Comparison of ENCODE assay signal across 20 cellular contexts in genomic region chr9:4335631-4336030, GRCh38. TPM values are rescaled to one million over a fixed set of nuclear protein-coding genes. Genes with fewer than 3 reads are reported as not detected.
DNase-seq lines count a peak whose midpoint lies in the region; ATAC-seq and TF ChIP-seq lines count a peak whose summit lies in the region.
"Had no signal": no experiment of that assay in that cellular context is flagged by ENCODE, and none has a peak within 500 bp of the region (broad histone marks: within the 10 kb centered on the region; RNA-seq: fewer than 3 reads in every experiment).

No MANE protein-coding gene starts in this region.

- peaks cover 7% of the 10 kb centered on the region for H3K36me3 Mint-ChIP-seq in Calu3 (ENCODE audit: insufficient read depth, unreplicated experiment)
- H3K36me3 Mint-ChIP-seq: IgD-negative memory B cell had no signal

- H3K4me3 ChIP-seq in body of pancreas (no peak overlapping the region), lower lobe of right lung (no peak overlapping the region), upper lobe of right lung (no peak overlapping the region), gastroesophageal sphincter (no peak overlapping the region)
- H3K4me3 ChIP-seq: GM12878 had no signal

- no peaks in the 10 kb centered on the region for H3K9me3 Mint-ChIP-seq in Calu3 (ENCODE audit: low read depth, unreplicated experiment)
- H3K9me3 Mint-ChIP-seq: CD4-positive, alpha-beta T cell; HFFc6 had no signal

- H3K27ac Mint-ChIP-seq in Calu3 (ENCODE audit: unreplicated experiment), result peak overlapping the region; percentile 85
- H3K27ac Mint-ChIP-seq: CD4-positive, alpha-beta T cell; HFFc6; IgD-negative memory B cell had no signal

- BruUV-seq in Calu3 (replicated peaks; lab: Mats Ljungman, UMichigan), result no TSS peak

- DNase-seq in Calu3, result no peak
- DNase-seq in body of pancreas, result no peak
- no peak for DNase-seq in lower lobe of right lung
- no peak for DNase-seq in upper lobe of right lung
- no peak for DNase-seq in OCI-M2 (lab: John Stamatoyannopoulos, UW; ENCODE audit: unreplicated experiment)
- DNase-seq: BE2C; C1 segment of cervical spinal cord; Caco-2; CD4-positive, alpha-beta T cell; DMS153; DND-41; EL; GOT3; H7; HFFc6 had no signal

- H3K9me3 ChIP-seq in body of pancreas (no peaks in the 10 kb centered on the region), lower lobe of right lung (no peaks in the 10 kb centered on the region), upper lobe of right lung (no peaks in the 10 kb centered on the region), gastroesophageal sphincter (no peaks in the 10 kb centered on the region)
- H3K9me3 ChIP-seq: BE2C, Caco-2 had no signal

- peak overlapping the region; percentile 49 to 81 (median 68) for H3K27ac ChIP-seq in body of pancreas
- H3K27ac ChIP-seq in lower lobe of right lung, result peak overlapping the region; percentile 76
- peak overlapping the region; percentile 79 for H3K27ac ChIP-seq in upper lobe of right lung
- H3K27ac ChIP-seq in gastroesophageal sphincter, result peak overlapping the region in 1 of 4 donors; percentile 16

- peaks cover 23% of the 10 kb centered on the region for H3K4me1 Mint-ChIP-seq in Calu3 (ENCODE audit: low read depth, unreplicated experiment)

- H3K4me1 ChIP-seq in body of pancreas (peaks cover 38% of the 10 kb centered on the region), lower lobe of right lung (peaks cover 16% of the 10 kb centered on the region), upper lobe of right lung (peaks cover 15% of the 10 kb centered on the region), gastroesophageal sphincter (peaks cover 5 to 31% (median 7%) of the 10 kb centered on the region in 3 donors)
- H3K4me1 ChIP-seq: BE2C, Caco-2 had no signal

- H3K36me3 ChIP-seq in body of pancreas (replicated peaks in 1 of 2; ENCODE audit: insufficient read depth in 1 of 2, low read depth in 2 of 2), result no peaks in the 10 kb centered on the region
- H3K36me3 ChIP-seq in lower lobe of right lung, result no peaks in the 10 kb centered on the region
- no peaks in the 10 kb centered on the region for H3K36me3 ChIP-seq in upper lobe of right lung
- H3K36me3 ChIP-seq in gastroesophageal sphincter, result no peaks in the 10 kb centered on the region
- H3K36me3 ChIP-seq: BE2C had no signal

- H3K27me3 ChIP-seq in body of pancreas (no peaks in the 10 kb centered on the region), lower lobe of right lung (ENCODE audit: low read depth) (no peaks in the 10 kb centered on the region), upper lobe of right lung (no peaks in the 10 kb centered on the region), gastroesophageal sphincter (no peaks in the 10 kb centered on the region)
- H3K27me3 ChIP-seq: BE2C had no signal

- no peak overlapping the region for H3K4me3 Mint-ChIP-seq in Calu3 (ENCODE audit: low read depth, unreplicated experiment)
- H3K4me3 Mint-ChIP-seq: CD4-positive, alpha-beta T cell; HFFc6; IgD-negative memory B cell had no signal

- CTCF ChIA-PET in Calu3 (lab: Charles Lee), result no interaction called here

- no peak for ATAC-seq in body of pancreas
- no peak for ATAC-seq in lower lobe of right lung
- ATAC-seq in upper lobe of right lung, result no peak
- ATAC-seq in gastroesophageal sphincter, result no peak
- ATAC-seq: GM12878, HCT116, HepG2 had no signal

- H3K27me3 Mint-ChIP-seq in Calu3 (ENCODE audit: unreplicated experiment), result no peaks in the 10 kb centered on the region
- H3K27me3 Mint-ChIP-seq: CD4-positive, alpha-beta T cell had no signal

- WGBS in body of pancreas, 2 donors, result 90 to 95% methylated on average over 4 of the region's 4 CpGs
- 95 to 100% methylated on average over 2 to 4 of the region's 4 CpGs for WGBS in gastroesophageal sphincter (ENCODE audit: low coverage in 1 of 2), 2 donors

- TF ChIP-seq POLR2A in body of pancreas (IDR thresholded peaks at IDR 0.05) (no peak), gastroesophageal sphincter (IDR thresholded peaks at IDR 0.05) (no peak)

- intact Hi-C loops in Calu3 (cut with micrococcal nuclease; ENCODE audit: unreplicated experiment) (no loop called here), body of pancreas (cut with DNase I) (no loop called here), lower lobe of right lung (cut with DNase I) (no loop called here), upper lobe of right lung (cut with DNase I) (no loop called here)

- TF ChIP-seq CTCF in Calu3 (IDR thresholded peaks at IDR 0.05; ENCODE audit: unreplicated experiment) (no peak), body of pancreas (IDR thresholded peaks at IDR 0.05) (no peak), lower lobe of right lung (IDR thresholded peaks at IDR 0.05) (no peak), upper lobe of right lung (IDR thresholded peaks at IDR 0.05) (no peak), gastroesophageal sphincter (IDR thresholded peaks at IDR 0.05) (no peak)

- no peak for TF ChIP-seq EP300 in gastroesophageal sphincter (IDR thresholded peaks at IDR 0.05)

RNA-seq across cellular contexts. Expression of gene GLIS3, which starts 35.8 kb away (rescaled TPM):
- total RNA-seq in Calu3 (2022) (72.5 and 90.8 TPM in 2 replicates), body of pancreas (10 to 100 TPM; 83.5 to 87.3 TPM), lower lobe of right lung (22.7 TPM), upper lobe of right lung (24.1 TPM), gastroesophageal sphincter (10 to 100 TPM; 10.3 to 34.9 (median 20.8) TPM)
